In genomic region chr17:5662409-5663150, GRCh38 we compare ENCODE assay signal across 35 cellular contexts.
"Had no signal": no experiment of that assay in that cellular context is flagged by ENCODE, and none has a peak within 500 bp of the region (broad histone marks: within the 10 kb centered on the region; RNA-seq: fewer than 3 reads in every experiment).

No MANE protein-coding gene starts in this region.

- H3K4me2 ChIP-seq: KMS-11 had no signal

- H3K36me3 ChIP-seq: adrenal gland, breast epithelium, Peyer's patch had no signal

- H3K27ac ChIP-seq: adrenal gland, body of pancreas, breast epithelium, KMS-11, Peyer's patch, VCaP had no signal

- H3K9me3 ChIP-seq: adrenal gland, body of pancreas, breast epithelium, Peyer's patch had no signal

- DNase-seq: activated B cell treated with CpG ODN at 0.5 μM for 24 hours; activated CD4-positive, alpha-beta memory T cell treated with anti-CD3 and anti-CD28 coated beads for 36 hours; activated CD4-positive, alpha-beta T cell treated with anti-CD3 and anti-CD28 coated beads for 4 hours; activated CD4-positive, alpha-beta T cell treated with anti-CD3 and anti-CD28 coated beads, Interleukin-2, amount 50 U/mL, for 1 hour; activated CD4-positive, CD25-positive, alpha-beta regulatory T cell treated with anti-CD3 and anti-CD28 coated beads, Interleukin-2, amount 50 U/mL, for 72 hours; activated CD8-positive, alpha-beta memory T cell treated with anti-CD3 and anti-CD28 coated beads, Interleukin-2, amount 50 U/mL, for 4 hours; activated gamma-delta T cell treated with Interleukin-2 at 50 U/mL for 16 hours; activated naive CD4-positive, alpha-beta T cell treated with anti-CD3 and anti-CD28 coated beads for 36 hours; activated T-cell treated with anti-CD3 and anti-CD28 coated beads for 4 hours; activated T-cell treated with anti-CD3 and anti-CD28 coated beads, Interleukin-2, amount 50 U/mL, for 4 hours; adrenal gland; body of pancreas; caudate nucleus; MM.1S; MV-4-11; NCI-H1092; NCI-H1417; NCI-H187 treated with DMSO at 0.1 percent for 48 hours; NCI-H2081; NCI-H345; NCI-H524 treated with DMSO at 0.1 percent for 48 hours; NK-92 treated with Interleukin-12 subunit alpha and Interleukin-12 subunit beta, amount 100 ng/mL, for 24 hours; PC-3; Peyer's patch; RPMI8226; SW 1271; T-helper 1 cell; T-helper 2 cell; T-helper 9 cell had no signal

- H3K4me1 ChIP-seq: adrenal gland, body of pancreas, breast epithelium, Peyer's patch had no signal

- H3K9ac ChIP-seq: KMS-11 had no signal

- FAIRE-seq: astrocyte had no signal

- H3K27me3 ChIP-seq: body of pancreas, Peyer's patch had no signal

- ATAC-seq: activated naive CD4-positive, alpha-beta T cell treated with anti-CD3 and anti-CD28 coated beads, Interleukin-2, amount 50 U/mL, for 72 hours; activated T-cell treated with anti-CD3 and anti-CD28 coated beads, Interleukin-2, amount 50 U/mL, for 4 hours; body of pancreas; PC-3; Right ventricle myocardium inferior had no signal

- H3K4me3 ChIP-seq: adrenal gland, body of pancreas, breast epithelium, Peyer's patch had no signal
